ENCODE assay signal across 19 cellular contexts in genomic region chr3:143472731-143473523, GRCh38.
"Had no signal": no experiment of that assay in that cellular context is flagged by ENCODE, and none has a peak within 500 bp of the region (broad histone marks: within the 10 kb centered on the region; RNA-seq: fewer than 3 reads in every experiment).

No MANE protein-coding gene starts in this region.

- H3K36me3 ChIP-seq: esophagus muscularis mucosa, neutrophil, spleen, tibial nerve had no signal

- DNase-seq: effector memory CD4-positive, alpha-beta T cell; foreskin fibroblast; immature natural killer cell; naive thymus-derived CD4-positive, alpha-beta T cell; psoas muscle; retina; spleen; stimulated activated CD4-positive, alpha-beta T cell treated with anti-CD3 and anti-CD28 coated beads, Interleukin-15, amount 100 ng/mL, for 24 hours; stimulated activated CD4-positive, alpha-beta T cell treated with anti-CD3 and anti-CD28 coated beads, Interleukin-1b, Interleukin-23, amount 100 ng/mL, for 48 hours; stimulated activated CD4-positive, alpha-beta T cell treated with anti-CD3 and anti-CD28 coated beads, Interleukin-4, amount 100 ng/mL, for 24 hours had no signal

- H3K4me1 Mint-ChIP-seq: immature natural killer cell had no signal

- H3K4me3 Mint-ChIP-seq: immature natural killer cell; naive thymus-derived CD4-positive, alpha-beta T cell; stimulated activated memory B cell treated with anti-CD40 and anti-IgM and Interleukin-4, amounts not matched to agents 10 μg/mL and 1 μg/mL and 100 μg/mL, for 72 hours; stimulated activated naive CD8-positive, alpha-beta T cell treated with anti-CD3 and anti-CD28 coated beads, Interleukin-15, Interleukin-2, amounts not matched to agents 100 ng/mL and 50 ng/mL, for 24 hours had no signal

- FAIRE-seq: endometrium, keratinocyte had no signal

- H3K9me3 ChIP-seq: esophagus muscularis mucosa, neutrophil, psoas muscle, spleen, tibial nerve had no signal

- H3K9me3 Mint-ChIP-seq: immature natural killer cell; naive thymus-derived CD4-positive, alpha-beta T cell; stimulated activated memory B cell treated with anti-CD40 and anti-IgM and Interleukin-4, amounts not matched to agents 10 μg/mL and 1 μg/mL and 100 μg/mL, for 72 hours; stimulated activated naive CD8-positive, alpha-beta T cell treated with anti-CD3 and anti-CD28 coated beads, Interleukin-15, Interleukin-2, amounts not matched to agents 100 ng/mL and 50 ng/mL, for 24 hours had no signal

- H3K27me3 Mint-ChIP-seq: naive thymus-derived CD4-positive, alpha-beta T cell; stimulated activated memory B cell treated with anti-CD40 and anti-IgM and Interleukin-4, amounts not matched to agents 10 μg/mL and 1 μg/mL and 100 μg/mL, for 72 hours; stimulated activated naive CD8-positive, alpha-beta T cell treated with anti-CD3 and anti-CD28 coated beads, Interleukin-15, Interleukin-2, amounts not matched to agents 100 ng/mL and 50 ng/mL, for 24 hours had no signal

- ATAC-seq: naive thymus-derived CD4-positive, alpha-beta T cell; psoas muscle; sciatic nerve; stimulated activated memory B cell treated with anti-CD40 and anti-IgM and Interleukin-4, amounts not matched to agents 10 μg/mL and 1 μg/mL and 100 μg/mL, for 72 hours had no signal

- H3K36me3 Mint-ChIP-seq: stimulated activated memory B cell treated with anti-CD40 and anti-IgM and Interleukin-4, amounts not matched to agents 10 μg/mL and 1 μg/mL and 100 μg/mL, for 72 hours had no signal

- H3K27ac ChIP-seq: epithelial cell of prostate, esophagus muscularis mucosa, neutrophil, psoas muscle, tibial nerve had no signal

- H3K4me1 ChIP-seq: psoas muscle, tibial nerve had no signal

- H3K27ac Mint-ChIP-seq: naive thymus-derived CD4-positive, alpha-beta T cell; stimulated activated memory B cell treated with anti-CD40 and anti-IgM and Interleukin-4, amounts not matched to agents 10 μg/mL and 1 μg/mL and 100 μg/mL, for 72 hours; stimulated activated naive CD8-positive, alpha-beta T cell treated with anti-CD3 and anti-CD28 coated beads, Interleukin-15, Interleukin-2, amounts not matched to agents 100 ng/mL and 50 ng/mL, for 24 hours had no signal

- H3K4me3 ChIP-seq: esophagus muscularis mucosa, psoas muscle, spleen, tibial nerve had no signal

- H3K27me3 ChIP-seq: esophagus muscularis mucosa, neutrophil, spleen, tibial nerve had no signal
